In the genomic region with DNA sequence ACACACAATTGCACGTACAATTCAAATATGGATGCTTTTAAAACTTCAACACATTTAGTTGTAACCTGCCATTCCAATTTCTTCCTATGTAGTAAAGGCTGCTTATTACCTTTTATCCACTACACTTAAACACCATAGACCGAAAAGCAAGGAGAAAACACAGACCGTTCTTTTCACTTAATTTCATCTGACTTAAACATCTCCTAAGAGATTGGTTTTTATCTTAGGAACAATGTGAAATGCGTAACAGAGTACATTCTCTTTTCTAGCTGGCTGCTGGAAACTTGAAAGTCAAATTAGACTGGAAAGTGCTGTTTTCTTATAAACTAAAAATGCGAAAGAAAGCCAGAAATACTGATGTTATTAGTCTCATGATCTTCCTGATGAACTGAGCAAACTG, we compare ENCODE assay signal across 20 cellular contexts.
"Had no signal": no experiment of that assay in that cellular context is flagged by ENCODE, and none has a peak within 500 bp of the region (broad histone marks: within the 10 kb centered on the region; RNA-seq: fewer than 3 reads in every experiment).

No MANE protein-coding gene starts in this region.

- H3K9me3 Mint-ChIP-seq: activated T-cell treated with anti-CD3 and anti-CD28 coated beads, Interleukin-2, amount 50 U/mL, for 24 hours; natural killer cell treated with Interleukin-12 subunit alpha and Interleukin-12 subunit beta and Interleukin-15 and Interleukin-18, amount 100 ng/mL, for 72 hours; stimulated activated naive CD8-positive, alpha-beta T cell treated with anti-CD3 and anti-CD28 coated beads, Interleukin-15, Interleukin-2, amounts not matched to agents 100 ng/mL and 50 ng/mL, for 24 hours had no signal

- H3K27ac ChIP-seq: body of pancreas, cardiac muscle cell, parathyroid adenoma, right lobe of liver, skin epidermis, thyroid gland, upper lobe of right lung had no signal

- H3K27me3 Mint-ChIP-seq: activated T-cell treated with anti-CD3 and anti-CD28 coated beads, Interleukin-2, amount 50 U/mL, for 24 hours; natural killer cell treated with Interleukin-12 subunit alpha and Interleukin-12 subunit beta and Interleukin-15 and Interleukin-18, amount 100 ng/mL, for 72 hours; stimulated activated naive CD8-positive, alpha-beta T cell treated with anti-CD3 and anti-CD28 coated beads, Interleukin-15, Interleukin-2, amounts not matched to agents 100 ng/mL and 50 ng/mL, for 24 hours had no signal

- DNase-seq: activated CD8-positive, alpha-beta memory T cell treated with anti-CD3 and anti-CD28 coated beads, Interleukin-2, amount 50 U/mL, for 4 hours; activated naive CD4-positive, alpha-beta T cell treated with Interleukin-2 at 50 U/mL for 16 hours; activated T-cell treated with anti-CD3 and anti-CD28 coated beads, Interleukin-2, amount 50 U/mL, for 24 hours; anterior cingulate cortex; body of pancreas; foreskin fibroblast; heart right ventricle; kidney; nucleus accumbens; right lobe of liver; stimulated activated CD4-positive, alpha-beta T cell treated with anti-CD3 and anti-CD28 coated beads, Interleukin-1b, Interleukin-23, amount 100 ng/mL, for 48 hours; substantia nigra; T-helper 1 cell; thyroid gland; upper lobe of right lung had no signal

- H3K36me3 ChIP-seq: cardiac muscle cell, heart right ventricle, right lobe of liver, thyroid gland, upper lobe of right lung had no signal

- H3K9me3 ChIP-seq: body of pancreas, heart right ventricle, thyroid gland, upper lobe of right lung had no signal

- H3K27ac Mint-ChIP-seq: activated T-cell treated with anti-CD3 and anti-CD28 coated beads, Interleukin-2, amount 50 U/mL, for 24 hours; natural killer cell treated with Interleukin-12 subunit alpha and Interleukin-12 subunit beta and Interleukin-15 and Interleukin-18, amount 100 ng/mL, for 72 hours; stimulated activated naive CD8-positive, alpha-beta T cell treated with anti-CD3 and anti-CD28 coated beads, Interleukin-15, Interleukin-2, amounts not matched to agents 100 ng/mL and 50 ng/mL, for 24 hours had no signal

- H3K27me3 ChIP-seq: body of pancreas, cardiac muscle cell, heart right ventricle, right lobe of liver, thyroid gland, upper lobe of right lung had no signal

- H3K4me3 Mint-ChIP-seq: activated T-cell treated with anti-CD3 and anti-CD28 coated beads, Interleukin-2, amount 50 U/mL, for 24 hours; natural killer cell treated with Interleukin-12 subunit alpha and Interleukin-12 subunit beta and Interleukin-15 and Interleukin-18, amount 100 ng/mL, for 72 hours; stimulated activated naive CD8-positive, alpha-beta T cell treated with anti-CD3 and anti-CD28 coated beads, Interleukin-15, Interleukin-2, amounts not matched to agents 100 ng/mL and 50 ng/mL, for 24 hours had no signal

- H3K4me1 ChIP-seq: body of pancreas, parathyroid adenoma had no signal

- H3K4me3 ChIP-seq: body of pancreas, cardiac muscle cell, heart right ventricle, right lobe of liver, skin epidermis, thyroid gland, upper lobe of right lung had no signal

- ATAC-seq: body of pancreas; natural killer cell treated with Interleukin-12 subunit alpha and Interleukin-12 subunit beta and Interleukin-15 and Interleukin-18, amount 100 ng/mL, for 72 hours; upper lobe of right lung had no signal
